18 cellular contexts compared by ENCODE assay signal in the genomic region with DNA sequence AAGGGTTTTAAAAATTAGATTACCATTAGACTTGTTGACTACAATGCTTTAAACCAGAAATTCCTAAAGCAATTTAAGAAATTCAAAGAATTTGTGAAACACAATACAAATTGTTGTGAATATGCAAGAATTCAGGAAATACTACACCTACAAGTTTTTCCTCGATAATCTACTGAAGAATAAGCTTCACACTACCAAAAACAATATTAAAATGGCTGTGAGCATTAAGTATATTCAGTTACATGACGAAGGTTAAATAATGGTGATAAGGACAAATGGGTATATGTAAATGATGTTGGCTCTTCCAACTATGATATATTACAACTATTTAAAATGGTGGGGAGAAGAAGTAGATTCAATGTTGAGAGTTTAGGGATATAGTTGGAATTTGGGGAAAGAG.
A peak's percentile ranks its signal among the peaks of the same experiment; 100 is the strongest.
DNase-seq lines count a peak whose midpoint lies in the region; ATAC-seq, FAIRE-seq and TF ChIP-seq lines count a peak whose summit lies in the region.
"Had no signal": no experiment of that assay in that cellular context is flagged by ENCODE, and none has a peak within 500 bp of the region (broad histone marks: within the 10 kb centered on the region; RNA-seq: fewer than 3 reads in every experiment).

No MANE protein-coding gene starts in this region.

- H2BK20ac ChIP-seq in H1 (ENCODE audit: low read length), result no peak overlapping the region

- H3K9ac ChIP-seq in HUES6 (ENCODE audit: low read length) (peak overlapping the region; percentile 55), H1 (replicated peaks in 1 of 4; ENCODE audit: extremely low read depth in 1 of 4, low read depth in 3 of 4, low read length in 3 of 4) (no peak overlapping the region), kidney (ENCODE audit: low read length in 2 of 2) (no peak overlapping the region)
- H3K9ac ChIP-seq: BLaER1 treated with 17β-estradiol and CSF1 and Interleukin-3, amounts not matched to agents 10 nM and 100 nM had no signal

- H3K4me2 ChIP-seq in A549, result no peak overlapping the region
- H3K4me2 ChIP-seq in H1 (ENCODE audit: insufficient read depth in 1 of 2, low read depth in 2 of 2, low read length in 2 of 2), result peak overlapping the region in 1 of 2 experiments; percentile 39; a peak in 2 of 4 replicates
- H3K4me2 ChIP-seq: BLaER1 treated with 17β-estradiol and CSF1 and Interleukin-3, amounts not matched to agents 10 nM and 100 nM had no signal

- no peak overlapping the region for H4K91ac ChIP-seq in H1 (replicated peaks; ENCODE audit: insufficient read length, low read length)

- H3K14ac ChIP-seq in H1 (ENCODE audit: insufficient read length), result no peak overlapping the region

- no peak for TF ChIP-seq CTCF in A549 (IDR thresholded peaks at IDR 0.05)
- TF ChIP-seq CTCF in H1 (IDR thresholded peaks at IDR 0.05; ENCODE audit: control extremely low read depth in 1 of 3, insufficient read depth in 1 of 3, low read depth in 1 of 3, low read length in 3 of 3), result no peak
- TF ChIP-seq CTCF in kidney (IDR thresholded peaks at IDR 0.05; ENCODE audit: borderline replicate concordance, extremely low read depth, insufficient read depth), result no peak

- CTCF ChIA-PET in A549 (lab: Yijun Ruan, JAX) (no interaction called here), H1 (lab: Charles Lee; ENCODE audit: partially characterized antibody) (no interaction called here)

- WGBS in A549 (ENCODE audit: missing lambda C conversion rate), result 0% methylated on average over 2 of the region's 2 CpGs
- 8% methylated on average over 2 of the region's 2 CpGs; no CpG with 5 or more reads in 1 of the 2 experiments for WGBS in H1 (ENCODE audit: extremely low coverage in 1 of 2, insufficient coverage in 1 of 2, insufficient read length in 1 of 2, insufficient replicate concordance in 2 of 2, low coverage in 1 of 2, low lambda C conversion rate in 2 of 2, missing lambda C conversion rate in 1 of 2), 2 experiments

- TF ChIP-seq RAD21 in A549 (conservative IDR thresholded peaks at IDR 0.05 in 1 of 2, IDR thresholded peaks at IDR 0.05 in 1 of 2) (no peak), H1 (IDR thresholded peaks at IDR 0.05 in 1 of 2, conservative IDR thresholded peaks at IDR 0.05 in 1 of 2; ENCODE audit: low read depth in 2 of 2, low read length in 2 of 2) (no peak)

- no peak overlapping the region for H3K56ac ChIP-seq in H1 (replicated peaks; ENCODE audit: insufficient read length, low read depth, low read length)

- H3K23me2 ChIP-seq in H1 (ENCODE audit: low read depth, low read length), result no peaks in the 10 kb centered on the region

- H3K4me1 ChIP-seq in A549 (no peaks in the 10 kb centered on the region), HUES6 (ENCODE audit: control insufficient read depth, insufficient read depth, low read length) (peaks cover 11% of the 10 kb centered on the region; the same call in 1 of the 2 replicates), H1 (replicated peaks in 1 of 4; ENCODE audit: control insufficient read depth in 3 of 4, insufficient read depth in 4 of 4, low read length in 3 of 4) (0 out of 7 replicates have a peak, but pooled peaks cover 0 to 4% (median 0%) of the 10 kb centered on the region in 4 experiments), kidney (ENCODE audit: control insufficient read depth in 1 of 2, insufficient read depth in 1 of 2, low read depth in 1 of 2, low read length in 2 of 2) (no peaks in the 10 kb centered on the region)
- H3K4me1 ChIP-seq: BLaER1 treated with 17β-estradiol and CSF1 and Interleukin-3, amounts not matched to agents 10 nM and 100 nM had no signal

- H3K36me3 ChIP-seq in HUES6 (ENCODE audit: control insufficient read depth, insufficient read depth, low read length), result peaks cover 14% of the 10 kb centered on the region
- H3K36me3 ChIP-seq in H1 (ENCODE audit: control insufficient read depth in 2 of 4, insufficient read depth in 4 of 4, low read length in 3 of 4), result peaks cover 0 to 9% (median 0%) of the 10 kb centered on the region in 4 experiments; a peak in 2 of 8 replicates
- H3K36me3 ChIP-seq in kidney (ENCODE audit: control insufficient read depth in 1 of 2, insufficient read depth in 2 of 2, low read length in 2 of 2), result no peaks in the 10 kb centered on the region
- H3K36me3 ChIP-seq: BLaER1 treated with 17β-estradiol and CSF1 and Interleukin-3, amounts not matched to agents 10 nM and 100 nM had no signal

- POLR2A ChIA-PET in A549 (lab: Yijun Ruan, JAX), result no interaction called here
- POLR2A ChIA-PET in H1 (lab: Charles Lee; ENCODE audit: partially characterized antibody), result interaction anchor here (0.7 to 1.4 kb wide), 7 partner anchors 8 to 193 kb away, joined by 3 to 5 read pairs (median 3); no protein-coding TSS in a partner anchor

- TF ChIP-seq EP300 in A549 (IDR thresholded peaks at IDR 0.05) (no peak), H1 (IDR thresholded peaks at IDR 0.05; ENCODE audit: borderline replicate concordance in 1 of 2, low read depth in 2 of 2, low read length in 2 of 2) (0 out of 3 replicates have a peak, but pooled peaks of 1 of the 2 experiments have one; percentile 26)

- no peak overlapping the region for H2BK12ac ChIP-seq in H1 (ENCODE audit: low read depth, low read length)

- H2AFZ ChIP-seq in H1 (ENCODE audit: low read length), result no peak overlapping the region

- H3K18ac ChIP-seq in H1 (ENCODE audit: extremely low read depth, low read length), result no peak overlapping the region

- no peak overlapping the region for H2BK5ac ChIP-seq in H1 (ENCODE audit: low read depth, low read length)

- no peaks in the 10 kb centered on the region for H3K79me1 ChIP-seq in H1 (ENCODE audit: low read depth, low read length)

- ATAC-seq in A549 (no peak), GM19467 (IDR thresholded peaks at IDR 0.05; ENCODE audit: unreplicated experiment) (no peak), GM19395 (IDR thresholded peaks at IDR 0.05; ENCODE audit: unreplicated experiment) (no peak)
- ATAC-seq: GM12878 had no signal

- peaks cover 0 to 4% of the 10 kb centered on the region in 2 experiments; a peak in 2 of 4 replicates for H3K79me2 ChIP-seq in H1 (ENCODE audit: control insufficient read depth in 1 of 2, insufficient read depth in 2 of 2, low read length in 2 of 2)

- no peak overlapping the region for H4K5ac ChIP-seq in H1 (ENCODE audit: insufficient read length, low read depth, low read length)

- TF ChIP-seq POLR2A in A549 (IDR thresholded peaks at IDR 0.05; ENCODE audit: low read length), result no peak
- TF ChIP-seq POLR2A in H1 (IDR thresholded peaks at IDR 0.05; ENCODE audit: control extremely low read depth in 1 of 2, low read depth in 2 of 2, low read length in 2 of 2), result no peak

- H2BK15ac ChIP-seq in H1 (ENCODE audit: low read length), result no peak overlapping the region

- H3K4ac ChIP-seq in H1 (replicated peaks; ENCODE audit: insufficient read length, low read depth, low read length), result no peak overlapping the region

- no peak overlapping the region for H2AK5ac ChIP-seq in H1 (ENCODE audit: low read depth, low read length)

- H3K27me3 ChIP-seq in HUES6 (ENCODE audit: control insufficient read depth, insufficient read depth, low read length), result no peaks in the 10 kb centered on the region
- no peaks in the 10 kb centered on the region for H3K27me3 ChIP-seq in H1 (replicated peaks in 1 of 4; ENCODE audit: control insufficient read depth in 3 of 4, extremely low read depth in 1 of 4, insufficient read depth in 3 of 4, low read length in 3 of 4)

- no peak overlapping the region for H2BK120ac ChIP-seq in H1 (replicated peaks; ENCODE audit: low read depth, low read length)

- H3K4me3 ChIP-seq in A549 (no peak overlapping the region), HUES6 (ENCODE audit: low read depth, low read length) (peak overlapping the region; percentile 1; the same call in 1 of the 2 replicates), H1 (ENCODE audit: extremely low read depth in 1 of 4, insufficient read depth in 2 of 4, low read depth in 3 of 4, low read length in 4 of 4) (peak overlapping the region in 1 of 4 experiments; percentile 50; a peak in 3 of 8 replicates), kidney (ENCODE audit: low read length in 2 of 2) (no peak overlapping the region)
- H3K4me3 ChIP-seq: BLaER1 treated with 17β-estradiol and CSF1 and Interleukin-3, amounts not matched to agents 10 nM and 100 nM; GM12878 had no signal

- no peaks in the 10 kb centered on the region for H3K9me3 ChIP-seq in A549
- no peaks in the 10 kb centered on the region for H3K9me3 ChIP-seq in HUES6 (ENCODE audit: control insufficient read depth, insufficient read depth, low read depth, low read length)
- no peaks in the 10 kb centered on the region for H3K9me3 ChIP-seq in H1 (ENCODE audit: insufficient read depth in 2 of 2, low read depth in 1 of 2, low read length in 1 of 2)
- no peaks in the 10 kb centered on the region for H3K9me3 ChIP-seq in kidney (ENCODE audit: control insufficient read depth in 1 of 2, low read length in 2 of 2)
- H3K9me3 ChIP-seq: BLaER1 treated with 17β-estradiol and CSF1 and Interleukin-3, amounts not matched to agents 10 nM and 100 nM had no signal

- no peak overlapping the region for H4K8ac ChIP-seq in H1 (ENCODE audit: extremely low read depth, insufficient read depth, low read length)

- H3K23ac ChIP-seq in H1 (ENCODE audit: insufficient read length), result no peak overlapping the region

- H4K20me1 ChIP-seq in H1 (replicated peaks in 1 of 2; ENCODE audit: control insufficient read depth in 1 of 2, insufficient read depth in 2 of 2, low read length in 2 of 2), result no peaks in the 10 kb centered on the region
- H4K20me1 ChIP-seq: BLaER1 treated with 17β-estradiol and CSF1 and Interleukin-3, amounts not matched to agents 10 nM and 100 nM had no signal

- intact Hi-C loops in kidney (cut with DNase I), result no loop called here

- DNase-seq in A549 (ENCODE audit: low read depth in 1 of 2, low spot score in 1 of 2) (no peak), H1 (ENCODE audit: low read depth in 1 of 2, low spot score in 2 of 2) (no peak), kidney (no peak), A172 (ENCODE audit: low spot score) (no peak)
- DNase-seq: ACHN; CD4-positive, CD25-positive, alpha-beta regulatory T cell; DMS53; IMR-90; Kasumi-1; KBM-7 had no signal

- H3K27ac ChIP-seq in A549 (no peak overlapping the region), HUES6 (ENCODE audit: low read depth, low read length) (peak overlapping the region; percentile 94), H1 (ENCODE audit: low read depth, low read length) (no peak overlapping the region; the same call in 1 of the 2 replicates), kidney (ENCODE audit: low read depth in 2 of 2, low read length in 2 of 2) (no peak overlapping the region)
- H3K27ac ChIP-seq: 22Rv1; BLaER1 treated with 17β-estradiol and CSF1 and Interleukin-3, amounts not matched to agents 10 nM and 100 nM had no signal

- FAIRE-seq in A549 (lab: Jason Lieb, UNC) (peak; percentile 91), H1 (lab: Jason Lieb, UNC) (peak; percentile 86), kidney (lab: Jason Lieb, UNC) (peak; percentile 62)
- FAIRE-seq: GM12878, GM18507, H54 had no signal

TF ChIP-seq in A549, 52 proteins besides CTCF, POLR2A, EP300 and RAD21 (continues in another document):
- TF ChIP-seq HEYL (CRISPR knock-in tag; IDR thresholded peaks at IDR 0.05) (no peak), ESRRA (IDR thresholded peaks at IDR 0.05; ENCODE audit: borderline replicate concordance, low read length) (no peak), RARB (CRISPR knock-in tag; IDR thresholded peaks at IDR 0.05) (no peak)

TF ChIP-seq in H1, 55 proteins besides CTCF, POLR2A, EP300 and RAD21 (continues in another document):
- no peak for TF ChIP-seq SAP30 (IDR thresholded peaks at IDR 0.05; ENCODE audit: insufficient read depth, insufficient replicate concordance, low read length)
- no peak for TF ChIP-seq SP4 (IDR thresholded peaks at IDR 0.05; ENCODE audit: low read length)
